18 cellular contexts compared by ENCODE assay signal in the genomic region with DNA sequence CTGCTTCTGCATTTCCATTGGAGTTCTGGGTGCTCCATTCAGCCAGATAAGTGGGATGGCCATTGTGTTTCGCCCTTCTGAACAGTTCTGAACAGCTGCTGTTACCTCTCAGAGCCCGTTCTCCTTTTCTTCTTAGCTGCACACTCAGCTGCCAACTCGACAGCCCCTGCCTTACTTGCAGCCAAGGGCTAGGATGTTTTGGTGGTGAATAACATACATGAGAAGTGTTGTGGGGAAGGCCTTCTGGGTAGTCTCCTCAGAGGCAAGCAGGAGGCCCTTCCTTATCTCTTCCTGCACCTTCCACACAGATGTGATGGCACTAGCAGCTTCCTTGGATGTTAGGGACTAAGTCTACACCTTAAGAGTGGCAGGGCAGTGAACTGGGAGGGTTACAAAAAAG.
DNase-seq lines count a peak whose midpoint lies in the region; ATAC-seq and TF ChIP-seq lines count a peak whose summit lies in the region.
"Had no signal": no experiment of that assay in that cellular context is flagged by ENCODE, and none has a peak within 500 bp of the region (broad histone marks: within the 10 kb centered on the region; RNA-seq: fewer than 3 reads in every experiment).

No MANE protein-coding gene starts in this region.

- DNase-seq in AG20443 (ENCODE audit: low spot score) (peak; percentile 16), LHCN-M2 (ENCODE audit: low read depth) (peak; percentile 65), RPMI7951 (ENCODE audit: low read depth) (peak; percentile 19), fibroblast of the aortic adventitia (ENCODE audit: low read depth) (peak; percentile 31), left lung (no peak), superior temporal gyrus (ENCODE audit: extremely low spot score) (no peak)
- DNase-seq in stimulated activated CD4-positive, alpha-beta T cell treated with anti-CD3 and anti-CD28 coated beads, Interleukin-2, amount 100 ng/mL, for 48 hours = no peak
- DNase-seq: activated gamma-delta T cell, body of pancreas, Calu3, left colon, NCI-H526, psoas muscle, stomach, uterus had no signal

- no peaks in the 10 kb centered on the region for H3K27me3 ChIP-seq in left lung
- H3K27me3 ChIP-seq: body of pancreas, stomach, uterus had no signal

- no peaks in the 10 kb centered on the region for H3K9me3 ChIP-seq in left lung
- H3K9me3 ChIP-seq: body of pancreas, psoas muscle, stomach, uterus had no signal

- no peaks in the 10 kb centered on the region for H3K4me1 ChIP-seq in left lung
- H3K4me1 ChIP-seq: body of pancreas, uterus had no signal

- no peaks in the 10 kb centered on the region for H3K36me3 ChIP-seq in left lung
- H3K36me3 ChIP-seq: stomach, uterus had no signal

- no peak for TF ChIP-seq CTCF in fibroblast of the aortic adventitia (IDR thresholded peaks at IDR 0.05; ENCODE audit: insufficient read depth, low read length)
- no peak for TF ChIP-seq CTCF in left lung (IDR thresholded peaks at IDR 0.05)

- ATAC-seq in HG02588 (IDR thresholded peaks at IDR 0.05; ENCODE audit: unreplicated experiment) (no peak), left lung (no peak)
- ATAC-seq: body of pancreas, left colon, psoas muscle, SK-N-SH treated with all-trans-retinoic acid at 6 μM for 48 hours had no signal

- intact Hi-C loops in left lung (cut with DNase I) = no loop called here

- no peak overlapping the region for H3K4me3 ChIP-seq in fibroblast of the aortic adventitia (ENCODE audit: low read depth, low read length)
- H3K4me3 ChIP-seq in left lung = no peak overlapping the region
- H3K4me3 ChIP-seq: body of pancreas, psoas muscle, stomach, uterus had no signal

- H3K27ac ChIP-seq in left lung = no peak overlapping the region
- H3K27ac ChIP-seq: body of pancreas, psoas muscle, stomach, uterus, VCaP had no signal

Comparison
In these comparisons a context has a peak if more than half of its experiments do, and no peak if none do; other contexts are left out.
1. DNase-seq: peak in AG20443 (single experiment), LHCN-M2 (single experiment), RPMI7951 (single experiment) and fibroblast of the aortic adventitia (single experiment); none in stimulated activated CD4-positive, alpha-beta T cell treated with anti-CD3 and anti-CD28 coated beads, Interleukin-2, amount 100 ng/mL, for 48 hours (0 of 2), left lung (0 of 2) and superior temporal gyrus (single experiment).